28 cellular contexts compared by ENCODE assay signal in genomic region chr3:131172502-131172901, GRCh38.
"Had no signal": no experiment of that assay in that cellular context is flagged by ENCODE, and none has a peak within 500 bp of the region (broad histone marks: within the 10 kb centered on the region; RNA-seq: fewer than 3 reads in every experiment).

No MANE protein-coding gene starts in this region.

- H3K9me3 ChIP-seq: colonic mucosa, esophagus muscularis mucosa, esophagus squamous epithelium, gastrocnemius medialis, gastroesophageal sphincter, heart left ventricle, heart right ventricle had no signal

- ATAC-seq: effector memory CD8-positive, alpha-beta T cell; esophagus mucosa; foreskin keratinocyte; gastrocnemius medialis; gastroesophageal sphincter; heart left ventricle; heart right ventricle had no signal

- DNase-seq: colonic mucosa; cortex of kidney; dermis blood vessel endothelial cell; dorsolateral prefrontal cortex; effector CD4-positive, alpha-beta T cell; effector CD8-positive, alpha-beta T cell; effector memory CD4-positive, alpha-beta T cell; effector memory CD8-positive, alpha-beta T cell; endodermal cell; erythroblast; esophagus squamous epithelium; foreskin fibroblast; foreskin keratinocyte; foreskin melanocyte; gastrocnemius medialis; glutamatergic neuron; head of caudate nucleus; heart left ventricle; heart right ventricle had no signal

- H3K27me3 ChIP-seq: colonic mucosa, dorsolateral prefrontal cortex, esophagus muscularis mucosa, esophagus squamous epithelium, foreskin keratinocyte, gastrocnemius medialis, gastroesophageal sphincter, heart left ventricle, heart right ventricle had no signal

- H3K4me1 ChIP-seq: colonic mucosa, esophagus muscularis mucosa, esophagus squamous epithelium, foreskin keratinocyte, gastrocnemius medialis, gastroesophageal sphincter, heart left ventricle, heart right ventricle had no signal

- FAIRE-seq: colon, endometrium, endothelial cell of umbilical vein, frontal cortex had no signal

- H3K27ac ChIP-seq: colonic mucosa, coronary artery, dorsolateral prefrontal cortex, epithelial cell of prostate, esophagus muscularis mucosa, esophagus squamous epithelium, foreskin keratinocyte, gastrocnemius medialis, gastroesophageal sphincter, heart left ventricle, heart right ventricle had no signal

- H3K4me3 ChIP-seq: colonic mucosa, coronary artery, dorsolateral prefrontal cortex, esophagus muscularis mucosa, esophagus squamous epithelium, gastrocnemius medialis, gastroesophageal sphincter, heart left ventricle, heart right ventricle had no signal

- H3K36me3 ChIP-seq: colonic mucosa, gastrocnemius medialis, heart left ventricle, heart right ventricle had no signal
